Comparison of ENCODE assay signal across 9 cellular contexts in the genomic region with DNA sequence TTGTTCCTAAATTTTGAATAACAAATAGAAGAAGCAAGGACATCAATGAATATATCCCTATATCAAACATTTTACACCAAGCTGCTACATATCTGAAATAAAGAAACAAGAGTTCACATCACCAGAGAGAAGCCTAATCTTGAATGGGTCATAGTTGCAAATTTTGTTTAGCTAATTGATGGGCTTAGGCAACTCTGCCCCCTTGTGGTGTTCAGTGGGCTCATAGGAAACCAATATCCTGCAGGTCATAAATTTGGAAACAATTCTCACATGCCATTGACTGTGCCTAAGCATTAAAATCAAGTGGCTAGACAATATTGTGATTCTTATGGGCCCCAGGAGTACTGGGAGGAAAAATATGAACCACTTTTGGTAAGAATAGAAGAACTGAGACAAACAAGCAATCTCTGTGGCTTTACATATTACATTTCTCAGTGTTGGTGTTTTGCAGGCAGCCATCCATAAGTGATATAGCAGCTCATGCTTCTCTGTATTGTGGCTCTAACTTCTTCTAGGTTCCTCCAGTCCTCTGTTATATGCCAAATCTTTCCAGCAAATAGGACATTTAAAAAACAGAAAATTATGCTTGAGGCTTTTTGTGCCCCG.
DNase-seq lines count a peak whose midpoint lies in the region; ATAC-seq and TF ChIP-seq lines count a peak whose summit lies in the region.
"Had no signal": no experiment of that assay in that cellular context is flagged by ENCODE, and none has a peak within 500 bp of the region (broad histone marks: within the 10 kb centered on the region; RNA-seq: fewer than 3 reads in every experiment).

No MANE protein-coding gene starts in this region.

- H3K27ac ChIP-seq in VCaP, result no peak overlapping the region

- no peak for ATAC-seq in HG03571 (IDR thresholded peaks at IDR 0.05; ENCODE audit: unreplicated experiment)
- no peak for ATAC-seq in activated CD4-positive, CD25-positive, alpha-beta regulatory T cell treated with anti-CD3 and anti-CD28 coated beads, Interleukin-2, amount 50 U/mL, for 24 hours

- POLR2A ChIA-PET in activated CD4-positive, alpha-beta memory T cell treated with anti-CD3 and anti-CD28 coated beads for 36 hours (lab: Charles Lee), result no interaction called here
- POLR2A ChIA-PET in activated CD4-positive, alpha-beta memory T cell treated with anti-CD3 and anti-CD28 coated beads, Interleukin-2, amount 10 ng/mL, durations not matched to agents 7 days and 5 days (lab: Charles Lee), result no interaction called here

- H3K36me3 Mint-ChIP-seq in activated CD4-positive, alpha-beta memory T cell treated with anti-CD3 and anti-CD28 coated beads for 36 hours, result no peaks in the 10 kb centered on the region
- no peaks in the 10 kb centered on the region for H3K36me3 Mint-ChIP-seq in activated CD4-positive, alpha-beta memory T cell treated with anti-CD3 and anti-CD28 coated beads, Interleukin-2, amount 10 ng/mL, durations not matched to agents 7 days and 5 days (ENCODE audit: low read depth)
- H3K36me3 Mint-ChIP-seq: activated naive CD8-positive, alpha-beta T cell had no signal

- H3K27ac Mint-ChIP-seq in activated CD4-positive, alpha-beta memory T cell treated with anti-CD3 and anti-CD28 coated beads for 36 hours, result no peak overlapping the region
- no peak overlapping the region for H3K27ac Mint-ChIP-seq in activated CD4-positive, alpha-beta memory T cell treated with anti-CD3 and anti-CD28 coated beads, Interleukin-2, amount 10 ng/mL, durations not matched to agents 7 days and 5 days
- H3K27ac Mint-ChIP-seq: activated naive CD8-positive, alpha-beta T cell had no signal

- CTCF ChIA-PET in activated CD4-positive, alpha-beta memory T cell treated with anti-CD3 and anti-CD28 coated beads for 36 hours (lab: Charles Lee), result no interaction called here
- CTCF ChIA-PET in activated CD4-positive, alpha-beta memory T cell treated with anti-CD3 and anti-CD28 coated beads, Interleukin-2, amount 10 ng/mL, durations not matched to agents 7 days and 5 days (lab: Charles Lee), result no interaction called here

- DNase-seq in activated CD4-positive, alpha-beta memory T cell treated with anti-CD3 and anti-CD28 coated beads for 36 hours, result peak; percentile 19
- no peak for DNase-seq in activated CD4-positive, alpha-beta memory T cell treated with anti-CD3 and anti-CD28 coated beads, Interleukin-2, amount 10 ng/mL, durations not matched to agents 7 days and 5 days
- DNase-seq in HFF-Myc (ENCODE audit: extremely low read depth, low read depth) (peak; percentile 0), NCI-H1694 (lab: John Stamatoyannopoulos, UW) (peak; percentile 54), iris pigment epithelial cell (ENCODE audit: low read depth) (peak; percentile 7)

- no peak overlapping the region for H3K4me3 ChIP-seq in HFF-Myc (replicated peaks; ENCODE audit: low read depth, low read length)

- no peaks in the 10 kb centered on the region for H3K27me3 Mint-ChIP-seq in activated CD4-positive, alpha-beta memory T cell treated with anti-CD3 and anti-CD28 coated beads for 36 hours
- H3K27me3 Mint-ChIP-seq in activated CD4-positive, alpha-beta memory T cell treated with anti-CD3 and anti-CD28 coated beads, Interleukin-2, amount 10 ng/mL, durations not matched to agents 7 days and 5 days, result no peaks in the 10 kb centered on the region
- H3K27me3 Mint-ChIP-seq: activated naive CD8-positive, alpha-beta T cell had no signal

- H3K4me3 Mint-ChIP-seq in activated CD4-positive, alpha-beta memory T cell treated with anti-CD3 and anti-CD28 coated beads for 36 hours, result no peak overlapping the region
- no peak overlapping the region for H3K4me3 Mint-ChIP-seq in activated CD4-positive, alpha-beta memory T cell treated with anti-CD3 and anti-CD28 coated beads, Interleukin-2, amount 10 ng/mL, durations not matched to agents 7 days and 5 days
- H3K4me3 Mint-ChIP-seq: activated naive CD8-positive, alpha-beta T cell had no signal

- intact Hi-C loops in activated CD4-positive, alpha-beta memory T cell treated with anti-CD3 and anti-CD28 coated beads for 36 hours (cut with micrococcal nuclease), result no loop called here

- peaks cover 15% of the 10 kb centered on the region for H3K9me3 Mint-ChIP-seq in activated CD4-positive, alpha-beta memory T cell treated with anti-CD3 and anti-CD28 coated beads for 36 hours
- H3K9me3 Mint-ChIP-seq in activated CD4-positive, alpha-beta memory T cell treated with anti-CD3 and anti-CD28 coated beads, Interleukin-2, amount 10 ng/mL, durations not matched to agents 7 days and 5 days, result peaks cover 6% of the 10 kb centered on the region

- no peaks in the 10 kb centered on the region for H3K4me1 Mint-ChIP-seq in activated CD4-positive, alpha-beta memory T cell treated with anti-CD3 and anti-CD28 coated beads for 36 hours (ENCODE audit: low read depth)
- no peaks in the 10 kb centered on the region for H3K4me1 Mint-ChIP-seq in activated CD4-positive, alpha-beta memory T cell treated with anti-CD3 and anti-CD28 coated beads, Interleukin-2, amount 10 ng/mL, durations not matched to agents 7 days and 5 days

- TF ChIP-seq CTCF in HFF-Myc (IDR thresholded peaks at IDR 0.05; ENCODE audit: low read depth, low read length, missing control alignments) (peak; percentile 31), VCaP (conservative IDR thresholded peaks at IDR 0.05) (peak; percentile 88)
